Comparison of ENCODE assay signal across 8 cellular contexts in genomic region chr5:176609724-176610429, GRCh38. TPM values are rescaled to one million over a fixed set of nuclear protein-coding genes. Genes with fewer than 3 reads are reported as not detected.
A peak's percentile ranks its signal among the peaks of the same experiment; 100 is the strongest.
DNase-seq lines count a peak whose midpoint lies in the region; ATAC-seq and TF ChIP-seq lines count a peak whose summit lies in the region.

Gene GPRIN1, minus strand, starts transcription at chr5:176610156. Its CDS starts 10,322 bp downstream, at chr5:176599834.

- ATAC-seq in GM19468 (IDR thresholded peaks at IDR 0.05; ENCODE audit: extremely low read depth, unreplicated experiment), result peak; percentile 30
- ATAC-seq in RWPE2 (ENCODE audit: low read depth), result peak; percentile 53
- peak in 3 of 4 donors; percentile 70 to 90 (median 83) for ATAC-seq in heart left ventricle

- no peak within 1 kb of the TSS for H3K27ac ChIP-seq in HL-60 (replicated peaks)
- H3K27ac ChIP-seq in RWPE2 (ENCODE audit: poor library complexity, severe bottlenecking), result peak within 1 kb of the TSS; percentile 26
- H3K27ac ChIP-seq in heart left ventricle, result no peak within 1 kb of the TSS
- H3K27ac ChIP-seq in rectal smooth muscle tissue (ENCODE audit: low read depth, low read length), result no peak within 1 kb of the TSS

- H3K9me3 ChIP-seq in RWPE2 (ENCODE audit: severe bottlenecking), result no peaks in the 10 kb centered on the region
- no peaks in the 10 kb centered on the region for H3K9me3 ChIP-seq in heart left ventricle

- no peak within 1 kb of the TSS for H3K9ac ChIP-seq in rectal smooth muscle tissue (ENCODE audit: low read length)

- 0 to 1% (median 1%) methylated on average over 34 to 100 of the region's 100 CpGs; no CpG with 5 or more reads in 1 of the 4 donors for WGBS in heart left ventricle, 4 donors

- TF ChIP-seq POLR2A in heart left ventricle (IDR thresholded peaks at IDR 0.05), result no peak

- H3K27me3 ChIP-seq in HL-60 (ENCODE audit: insufficient read depth, poor library complexity, severe bottlenecking), result peaks cover 23% of the 10 kb centered on the region
- H3K27me3 ChIP-seq in RWPE2 (ENCODE audit: insufficient read depth, poor library complexity, severe bottlenecking), result peaks cover 3% of the 10 kb centered on the region
- peaks cover 0 to 17% (median 3%) of the 10 kb centered on the region in 9 donors for H3K27me3 ChIP-seq in heart left ventricle
- H3K27me3 ChIP-seq in rectal smooth muscle tissue (ENCODE audit: control insufficient read depth, insufficient read depth, low read length), result peaks cover 13% of the 10 kb centered on the region

- H3K36me3 ChIP-seq in RWPE2 (ENCODE audit: low read depth) (no peaks in the 10 kb centered on the region), heart left ventricle (no peaks in the 10 kb centered on the region), rectal smooth muscle tissue (ENCODE audit: control insufficient read depth, insufficient read depth, low read length) (no peaks in the 10 kb centered on the region)

- DNase-seq in DMS53 (lab: John Stamatoyannopoulos, UW), result peak; percentile 89
- peak in 1 of 2 experiments; percentile 21 for DNase-seq in HL-60 (ENCODE audit: low read depth in 1 of 2, low spot score in 1 of 2)
- no peak for DNase-seq in RWPE2 (ENCODE audit: low spot score)
- DNase-seq in activated naive CD4-positive, alpha-beta T cell treated with anti-CD3 and anti-CD28 coated beads, Interleukin-2, amount 50 U/mL, for 16 hours, result peak; percentile 64
- peak in 4 of 5 donors; percentile 43 to 77 (median 58) for DNase-seq in heart left ventricle
- no peak for DNase-seq in pons (ENCODE audit: low spot score)

- intact Hi-C loops in heart left ventricle (cut with DNase I), result no loop called here

- H3K4me3 ChIP-seq in HL-60 (replicated peaks; ENCODE audit: insufficient read depth, low read length), result peak within 1 kb of the TSS; percentile 67
- peak within 1 kb of the TSS; percentile 98 for H3K4me3 ChIP-seq in RWPE2 (ENCODE audit: severe bottlenecking)
- peak within 1 kb of the TSS; percentile 54 to 88 (median 59) for H3K4me3 ChIP-seq in heart left ventricle
- H3K4me3 ChIP-seq in rectal smooth muscle tissue (ENCODE audit: low read length), result peak within 1 kb of the TSS; percentile 52

- TF ChIP-seq CTCF in HL-60 (IDR thresholded peaks at IDR 0.05; ENCODE audit: insufficient read depth, low read length) (no peak), RWPE2 (IDR thresholded peaks at IDR 0.05; ENCODE audit: poor library complexity, severe bottlenecking) (peak; percentile 63), heart left ventricle (IDR thresholded peaks at IDR 0.05) (peak in 6 of 12 donors; percentile 8 to 47 (median 36))

- H3K4me1 ChIP-seq in RWPE2 (ENCODE audit: insufficient read depth, poor library complexity, severe bottlenecking) (peaks cover 4% of the 10 kb centered on the region), heart left ventricle (peaks cover 0 to 18% (median 5%) of the 10 kb centered on the region in 12 donors), rectal smooth muscle tissue (ENCODE audit: control insufficient read depth, insufficient read depth, low read length) (no peaks in the 10 kb centered on the region)

RNA-seq across cellular contexts. Expression of gene GPRIN1, which starts in this region (rescaled TPM):
- total RNA-seq in heart left ventricle, result 1 to 10 TPM in 1 of 9 donors, under 1 TPM in 8; 0.25 to 1.9 (median 0.48) TPM
- under 1 TPM; 0.15 to 0.36 TPM for polyA plus RNA-seq in heart left ventricle

Comparison
In these comparisons a context has a peak if more than half of its experiments do, and no peak if none do; other contexts are left out.
1. DNase-seq: peak in DMS53 (single experiment), activated naive CD4-positive, alpha-beta T cell treated with anti-CD3 and anti-CD28 coated beads, Interleukin-2, amount 50 U/mL, for 16 hours (single experiment) and heart left ventricle (4 of 5); none in RWPE2 (single experiment) and pons (single experiment).
2. ATAC-seq: peak in every context shown above with its lines; median percentile 83 in heart left ventricle; 53 in RWPE2; 30 in GM19468.
3. Peak in every context shown above with its lines, with median percentiles within 50 percentile points of each other: H3K4me3 ChIP-seq.